Comparison of ENCODE assay signal across 16 cellular contexts in genomic region chr3:152264378-152264777, GRCh38. TPM values are rescaled to one million over a fixed set of nuclear protein-coding genes. Genes with fewer than 3 reads are reported as not detected.
DNase-seq lines count a peak whose midpoint lies in the region; ATAC-seq lines count a peak whose summit lies in the region.
"Had no signal": no experiment of that assay in that cellular context is flagged by ENCODE, and none has a peak within 500 bp of the region (broad histone marks: within the 10 kb centered on the region; RNA-seq: fewer than 3 reads in every experiment).

No MANE protein-coding gene starts in this region.

- H3K9ac ChIP-seq in GM23248 (no peak overlapping the region), rectal smooth muscle tissue (ENCODE audit: low read length) (no peak overlapping the region)

- in situ Hi-C loops in GM23248 (cut with MboI) = loop anchor here (10.0 kb wide), 1 partner anchor 180 kb away; no protein-coding TSS in a partner anchor

- peaks cover 29% of the 10 kb centered on the region for H3K79me2 ChIP-seq in GM23248 (ENCODE audit: insufficient read depth)

- H3K4me2 ChIP-seq in GM23248 (ENCODE audit: unreplicated experiment) = no peak overlapping the region

- peak overlapping the region; percentile 3 for H3K4me3 Mint-ChIP-seq in T-helper 1 cell treated with Interleukin-12 subunit alpha and Interleukin-12 subunit beta and Interleukin-4 antibody, amounts not matched to agents 30 μg/mL and 1 μg/mL, for 36 hours
- H3K4me3 Mint-ChIP-seq in activated naive CD8-positive, alpha-beta T cell treated with anti-CD3 and anti-CD28 coated beads, Interleukin-2, amount 50 U/mL, for 24 hours = no peak overlapping the region

- H3K9me3 ChIP-seq in GM23248 (ENCODE audit: low read depth) = no peaks in the 10 kb centered on the region
- H3K9me3 ChIP-seq: prostate gland, SJSA1 had no signal

- H3K36me3 ChIP-seq in GM23248 (ENCODE audit: low read depth) (no peaks in the 10 kb centered on the region), rectal smooth muscle tissue (ENCODE audit: control insufficient read depth, insufficient read depth, low read length) (no peaks in the 10 kb centered on the region)
- H3K36me3 ChIP-seq: prostate gland had no signal

- H3K27me3 Mint-ChIP-seq in T-helper 1 cell treated with Interleukin-12 subunit alpha and Interleukin-12 subunit beta and Interleukin-4 antibody, amounts not matched to agents 30 μg/mL and 1 μg/mL, for 36 hours (ENCODE audit: low read depth) = no peaks in the 10 kb centered on the region
- no peaks in the 10 kb centered on the region for H3K27me3 Mint-ChIP-seq in activated naive CD8-positive, alpha-beta T cell treated with anti-CD3 and anti-CD28 coated beads, Interleukin-2, amount 50 U/mL, for 24 hours

- H3K27ac ChIP-seq in GM23248 = no peak overlapping the region
- peak overlapping the region; percentile 60 for H3K27ac ChIP-seq in rectal smooth muscle tissue (ENCODE audit: low read depth, low read length)
- H3K27ac ChIP-seq: prostate gland, SJSA1, VCaP had no signal

- no peak overlapping the region for H2AFZ ChIP-seq in GM23248

- peak overlapping the region; percentile 1 for H3K27ac Mint-ChIP-seq in T-helper 1 cell treated with Interleukin-12 subunit alpha and Interleukin-12 subunit beta and Interleukin-4 antibody, amounts not matched to agents 30 μg/mL and 1 μg/mL, for 36 hours
- peak overlapping the region; percentile 77 for H3K27ac Mint-ChIP-seq in activated naive CD8-positive, alpha-beta T cell treated with anti-CD3 and anti-CD28 coated beads, Interleukin-2, amount 50 U/mL, for 24 hours

- peaks cover 25% of the 10 kb centered on the region for H3F3A ChIP-seq in GM23248 (ENCODE audit: insufficient read depth)

- peaks cover 62% of the 10 kb centered on the region for H3K4me1 Mint-ChIP-seq in T-helper 1 cell treated with Interleukin-12 subunit alpha and Interleukin-12 subunit beta and Interleukin-4 antibody, amounts not matched to agents 30 μg/mL and 1 μg/mL, for 36 hours (ENCODE audit: low read depth)
- H3K4me1 Mint-ChIP-seq in activated naive CD8-positive, alpha-beta T cell treated with anti-CD3 and anti-CD28 coated beads, Interleukin-2, amount 50 U/mL, for 24 hours = peaks cover 80% of the 10 kb centered on the region

- peaks cover 37% of the 10 kb centered on the region for H3K4me1 ChIP-seq in GM23248 (ENCODE audit: insufficient read depth)
- peaks cover 16% of the 10 kb centered on the region for H3K4me1 ChIP-seq in rectal smooth muscle tissue (ENCODE audit: control insufficient read depth, insufficient read depth, low read length)

- no peaks in the 10 kb centered on the region for H3K27me3 ChIP-seq in GM23248 (replicated peaks; ENCODE audit: insufficient read depth)
- H3K27me3 ChIP-seq in rectal smooth muscle tissue (ENCODE audit: control insufficient read depth, insufficient read depth, low read length) = no peaks in the 10 kb centered on the region
- H3K27me3 ChIP-seq: SJSA1 had no signal

- no peak for DNase-seq in T-helper 1 cell
- peak; percentile 28 for DNase-seq in GM23248
- DNase-seq in activated naive CD8-positive, alpha-beta T cell treated with anti-CD3 and anti-CD28 coated beads, Interleukin-2, amount 50 U/mL, for 24 hours = no peak
- no peak for DNase-seq in NCI-H2029 (lab: John Stamatoyannopoulos, UW)
- DNase-seq in SHP77 (lab: John Stamatoyannopoulos, UW) = no peak
- DNase-seq in NCI-H226 = no peak
- DNase-seq: Calu3; GDM1; IMR-90; NCI-H1417 treated with DMSO at 0.1 percent for 48 hours; stimulated activated CD4-positive, alpha-beta T cell treated with anti-CD3 and anti-CD28 coated beads, Interleukin-15, amount 100 ng/mL, for 24 hours had no signal

- H3K9me2 ChIP-seq in GM23248 (ENCODE audit: insufficient read depth) = 0 out of 2 replicates have a peak, but pooled peaks cover 3% of the 10 kb centered on the region

- no peaks in the 10 kb centered on the region for H3K9me3 Mint-ChIP-seq in T-helper 1 cell treated with Interleukin-12 subunit alpha and Interleukin-12 subunit beta and Interleukin-4 antibody, amounts not matched to agents 30 μg/mL and 1 μg/mL, for 36 hours
- H3K9me3 Mint-ChIP-seq in activated naive CD8-positive, alpha-beta T cell treated with anti-CD3 and anti-CD28 coated beads, Interleukin-2, amount 50 U/mL, for 24 hours = no peaks in the 10 kb centered on the region

- H3K36me3 Mint-ChIP-seq in T-helper 1 cell treated with Interleukin-12 subunit alpha and Interleukin-12 subunit beta and Interleukin-4 antibody, amounts not matched to agents 30 μg/mL and 1 μg/mL, for 36 hours (ENCODE audit: low read depth) = peaks cover 33% of the 10 kb centered on the region
- peaks cover 2% of the 10 kb centered on the region for H3K36me3 Mint-ChIP-seq in activated naive CD8-positive, alpha-beta T cell treated with anti-CD3 and anti-CD28 coated beads, Interleukin-2, amount 50 U/mL, for 24 hours (ENCODE audit: low read depth)

- ATAC-seq in activated naive CD8-positive, alpha-beta T cell treated with anti-CD3 and anti-CD28 coated beads, Interleukin-2, amount 50 U/mL, for 24 hours = no peak

- H3K4me3 ChIP-seq in GM23248 = no peak overlapping the region
- H3K4me3 ChIP-seq in rectal smooth muscle tissue (ENCODE audit: low read length) = no peak overlapping the region
- H3K4me3 ChIP-seq: prostate gland, SJSA1 had no signal

- no peaks in the 10 kb centered on the region for H4K20me1 ChIP-seq in GM23248 (ENCODE audit: insufficient read depth)

RNA-seq across cellular contexts. Expression of gene MBNL1, which starts 4.4 kb away (rescaled TPM):
- total RNA-seq in GM23248 (2014; rRNA removed; shearing (Covaris generic)) = 251 and 262 TPM in 2 replicates
- 81.7 and 89.5 TPM in 2 replicates for polyA plus RNA-seq in GM23248 (2016; fragmentation: Nextera tagmentation; extraction: Ambion mirVana)
